In genomic region chr5:10457682-10458574, GRCh38 we compare ENCODE assay signal across 11 cellular contexts. TPM values are rescaled to one million over a fixed set of nuclear protein-coding genes. Genes with fewer than 3 reads are reported as not detected.
DNase-seq lines count a peak whose midpoint lies in the region; FAIRE-seq and TF ChIP-seq lines count a peak whose summit lies in the region.
"Had no signal": no experiment of that assay in that cellular context is flagged by ENCODE, and none has a peak within 500 bp of the region (broad histone marks: within the 10 kb centered on the region; RNA-seq: fewer than 3 reads in every experiment).

No MANE protein-coding gene starts in this region.

- POLR2A ChIA-PET in AG04450 (lab: Yijun Ruan, JAX) = no interaction called here

- H3K9me3 ChIP-seq in AG04450 (ENCODE audit: control insufficient read depth, insufficient read depth, low read length) = no peaks in the 10 kb centered on the region
- no peaks in the 10 kb centered on the region for H3K9me3 ChIP-seq in liver (ENCODE audit: control insufficient read depth in 4 of 4, low read length in 3 of 4)
- no peaks in the 10 kb centered on the region for H3K9me3 ChIP-seq in kidney (ENCODE audit: control insufficient read depth in 1 of 2, low read length in 2 of 2)
- H3K9me3 ChIP-seq: sigmoid colon had no signal

- H3K4me1 ChIP-seq in liver (ENCODE audit: control insufficient read depth in 4 of 4, insufficient read depth in 4 of 4, low read length in 3 of 4) (peaks cover 4 to 30% (median 14%) of the 10 kb centered on the region in 4 donors), kidney (ENCODE audit: control insufficient read depth in 1 of 2, insufficient read depth in 1 of 2, low read depth in 1 of 2, low read length in 2 of 2) (peaks cover 4 to 12% of the 10 kb centered on the region in 2 donors)

- TF ChIP-seq CTCF in AG04450 (IDR thresholded peaks at IDR 0.05; ENCODE audit: low read depth, low read length) (peak; percentile 29), cardiac fibroblast (IDR thresholded peaks at IDR 0.05; ENCODE audit: low read depth, low read length) (peak; percentile 10), liver (IDR thresholded peaks at IDR 0.05; ENCODE audit: low read depth, low read length, missing input control) (peak; percentile 1), kidney (IDR thresholded peaks at IDR 0.05; ENCODE audit: borderline replicate concordance, extremely low read depth, insufficient read depth) (no peak)

- no peak overlapping the region for H3K9ac ChIP-seq in liver (ENCODE audit: low read depth in 1 of 2, low read length in 2 of 2)
- H3K9ac ChIP-seq in kidney (ENCODE audit: low read length in 2 of 2) = no peak overlapping the region

- no peaks in the 10 kb centered on the region for H3K36me3 ChIP-seq in liver (ENCODE audit: control insufficient read depth in 4 of 4, insufficient read depth in 3 of 4, low read depth in 1 of 4, low read length in 3 of 4)
- no peaks in the 10 kb centered on the region for H3K36me3 ChIP-seq in kidney (ENCODE audit: control insufficient read depth in 1 of 2, insufficient read depth in 2 of 2, low read length in 2 of 2)
- H3K36me3 ChIP-seq: sigmoid colon had no signal

- no peak for FAIRE-seq in kidney (lab: Jason Lieb, UNC)

- CTCF ChIA-PET in AG04450 (lab: Charles Lee) = interaction anchor here (0.5 to 8.0 kb wide), 5 partner anchors 67 to 572 kb away, joined by 3 to 162 read pairs (median 5); no protein-coding TSS in a partner anchor

- H3K4me3 ChIP-seq in AG04450 (ENCODE audit: low read depth, low read length) = no peak overlapping the region
- no peak overlapping the region for H3K4me3 ChIP-seq in cardiac fibroblast (replicated peaks in 1 of 2; ENCODE audit: low read depth in 2 of 2, low read length in 2 of 2)
- H3K4me3 ChIP-seq in liver (ENCODE audit: low read depth in 1 of 3, low read length in 3 of 3) = no peak overlapping the region
- no peak overlapping the region for H3K4me3 ChIP-seq in kidney (ENCODE audit: low read length in 2 of 2)
- H3K4me3 ChIP-seq: sigmoid colon had no signal

- TF ChIP-seq RAD21 in liver (IDR thresholded peaks at IDR 0.05) = peak in 1 of 2 donors; percentile 3

- intact Hi-C loops in kidney (cut with DNase I) = loop anchor here (5.0 kb wide), 1 partner anchor 169 kb away; no protein-coding TSS in a partner anchor

- DNase-seq in AG04450 (ENCODE audit: low read depth, low spot score) (no peak), HT-29 (ENCODE audit: low spot score) (peak; percentile 47), cardiac fibroblast (ENCODE audit: low read depth in 2 of 2) (peak; percentile 22 to 58), NCI-H748 (lab: John Stamatoyannopoulos, UW; ENCODE audit: unreplicated experiment) (no peak), epidermal melanocyte (ENCODE audit: insufficient read length, low spot score) (no peak), kidney (no peak)
- no peak for DNase-seq in activated CD4-positive, CD25-positive, alpha-beta regulatory T cell (lab: John Stamatoyannopoulos, UW)
- DNase-seq: CD4-positive, alpha-beta T cell; NCI-H2227 treated with DMSO at 0.1 percent for 48 hours; sigmoid colon had no signal

- H3K27me3 ChIP-seq in AG04450 (ENCODE audit: control insufficient read depth, insufficient read depth, low read length) (no peaks in the 10 kb centered on the region), liver (ENCODE audit: control insufficient read depth in 4 of 4, insufficient read depth in 4 of 4, low read length in 3 of 4) (no peaks in the 10 kb centered on the region)

- 61% methylated on average over 23 of the region's 23 CpGs for WGBS in liver

- no peak overlapping the region for H3K27ac ChIP-seq in AG04450 (ENCODE audit: low read depth, low read length)
- H3K27ac ChIP-seq in liver (ENCODE audit: low read depth in 1 of 2, low read length in 2 of 2) = no peak overlapping the region
- peak overlapping the region in 1 of 2 donors; percentile 34 for H3K27ac ChIP-seq in kidney (ENCODE audit: low read depth in 2 of 2, low read length in 2 of 2)
- H3K27ac ChIP-seq: sigmoid colon had no signal

TF ChIP-seq in liver, 16 proteins besides CTCF, POLR2A, EP300 and RAD21:
- TF ChIP-seq HNF4A (conservative IDR thresholded peaks at IDR 0.05) = peak in 1 of 2 donors; percentile 24
- TF ChIP-seq ATF3 (IDR thresholded peaks at IDR 0.05) = no peak
- peak in 1 of 2 donors; percentile 30 for TF ChIP-seq RXRA (IDR thresholded peaks at IDR 0.05)
- TF ChIP-seq FOXA2 (IDR thresholded peaks at IDR 0.05) = no peak
- no peak for TF ChIP-seq ZBTB33 (IDR thresholded peaks at IDR 0.05)
- TF ChIP-seq REST (IDR thresholded peaks at IDR 0.05) = no peak
- no peak for TF ChIP-seq NR2F2 (IDR thresholded peaks at IDR 0.05)
- no peak for TF ChIP-seq EGR1 (IDR thresholded peaks at IDR 0.05; ENCODE audit: low read depth in 2 of 2)

RNA-seq across cellular contexts. Expression of gene ROPN1L, which starts 16.2 kb away (rescaled TPM):
- 0.24 and 0.29 TPM in 2 replicates for polyA plus RNA-seq in AG04450 (2011; rRNA removed)
- 0.28 and 0.39 TPM in 2 replicates for polyA minus RNA-seq in AG04450 (2011; rRNA and poly(A)+ RNA removed)
- total RNA-seq in HT-29 (2014; rRNA removed; shearing (Covaris generic)) = not detected in 2 replicates
- total RNA-seq in liver = 1 to 10 TPM; 1.2 to 1.3 TPM
- under 1 TPM; 0.25 to 0.53 TPM for polyA plus RNA-seq in liver
- 1.7 TPM for total RNA-seq in kidney
- 1.4 TPM for polyA plus RNA-seq in kidney (ENCODE audit: insufficient read depth, low read depth, low replicate concordance)

Comparison
In these comparisons a context has a peak if more than half of its experiments do, and no peak if none do; other contexts are left out.
1. DNase-seq: peak in HT-29 (single experiment) and cardiac fibroblast (2 of 2); none in AG04450 (single experiment), NCI-H748 (single experiment), activated CD4-positive, CD25-positive, alpha-beta regulatory T cell (0 of 4), epidermal melanocyte (single experiment) and kidney (single experiment).